8 cellular contexts compared by ENCODE assay signal in genomic region chr3:54951405-54951804, GRCh38. TPM values are rescaled to one million over a fixed set of nuclear protein-coding genes. Genes with fewer than 3 reads are reported as not detected.
DNase-seq lines count a peak whose midpoint lies in the region; ATAC-seq and TF ChIP-seq lines count a peak whose summit lies in the region.

No MANE protein-coding gene starts in this region.

- no peak overlapping the region for H3K27ac ChIP-seq in cardiac muscle cell

- H3K4me1 ChIP-seq in cardiac muscle cell (ENCODE audit: low read depth) = peaks cover 12% of the 10 kb centered on the region

- DNase-seq in SKM-1 treated with dmso at 0.1 percent for 144 hours (lab: John Stamatoyannopoulos, UW; ENCODE audit: unreplicated experiment) = peak; percentile 40
- no peak for DNase-seq in SKM-1 (lab: John Stamatoyannopoulos, UW; ENCODE audit: unreplicated experiment)
- DNase-seq in UCSD-AML1 (lab: John Stamatoyannopoulos, UW; ENCODE audit: unreplicated experiment) = peak; percentile 80
- DNase-seq in cardiac muscle cell (ENCODE audit: low read depth in 1 of 2, low spot score in 1 of 2) = peak; percentile 75 to 92
- peak; percentile 43 for DNase-seq in putamen (ENCODE audit: low spot score)
- DNase-seq in NCI-H524 treated with DMSO at 0.1 percent for 48 hours (lab: John Stamatoyannopoulos, UW) = no peak
- DNase-seq in mesenteric fat pad (ENCODE audit: low spot score) = no peak

- TF ChIP-seq CTCF in cardiac muscle cell (IDR thresholded peaks at IDR 0.05; ENCODE audit: low read depth, low read length) = peak; percentile 84

- ATAC-seq in HG03521 (IDR thresholded peaks at IDR 0.05; ENCODE audit: unreplicated experiment) = no peak

- no peaks in the 10 kb centered on the region for H3K9me3 ChIP-seq in cardiac muscle cell (ENCODE audit: low read depth)

- H3K36me3 ChIP-seq in cardiac muscle cell = no peaks in the 10 kb centered on the region

- H3K27me3 ChIP-seq in cardiac muscle cell = no peaks in the 10 kb centered on the region

- no peak overlapping the region for H3K4me3 ChIP-seq in cardiac muscle cell

RNA-seq across cellular contexts. Expression of gene LRTM1, which starts 23.5 kb away (rescaled TPM):
- total RNA-seq in cardiac muscle cell = not detected in 2 replicates
- polyA plus RNA-seq in cardiac muscle cell = 0.13 and 0.56 TPM in 2 replicates
- total RNA-seq in mesenteric fat pad = not detected

Comparison
In these comparisons a context has a peak if more than half of its experiments do, and no peak if none do; other contexts are left out.
1. DNase-seq: peak in SKM-1 treated with dmso at 0.1 percent for 144 hours (single experiment), UCSD-AML1 (single experiment), cardiac muscle cell (2 of 2) and putamen (single experiment); none in SKM-1 (single experiment), NCI-H524 treated with DMSO at 0.1 percent for 48 hours (single experiment) and mesenteric fat pad (single experiment).